28 cellular contexts compared by ENCODE assay signal in genomic region chr5:83507431-83507830, GRCh38. TPM values are rescaled to one million over a fixed set of nuclear protein-coding genes. Genes with fewer than 3 reads are reported as not detected.
"Had no signal": no experiment of that assay in that cellular context is flagged by ENCODE, and none has a peak within 500 bp of the region (broad histone marks: within the 10 kb centered on the region; RNA-seq: fewer than 3 reads in every experiment).

No MANE protein-coding gene starts in this region.

- ATAC-seq: activated CD8-positive, alpha-beta T cell treated with anti-CD3 and anti-CD28 coated beads for 36 hours; activated T-cell treated with anti-CD3 and anti-CD28 coated beads, Interleukin-2, amount 50 U/mL, for 4 hours; activated T-helper 17 cell treated with anti-CD3 and anti-CD28 coated beads, Interleukin-2, amount 50 U/mL, for 72 hours; effector memory CD8-positive, alpha-beta T cell; heart right ventricle; stimulated activated naive B cell treated with anti-CD40 and anti-IgM and Interleukin-4, amounts not matched to agents 10 μg/mL and 1 μg/mL and 100 μg/mL, for 72 hours had no signal

- H3K36me3 ChIP-seq: breast epithelium, right atrium auricular region, suprapubic skin had no signal

- H3K27ac Mint-ChIP-seq: activated B cell treated with CpG ODN at 0.5 μM for 24 hours; activated CD8-positive, alpha-beta T cell treated with anti-CD3 and anti-CD28 coated beads for 36 hours; activated T-helper 17 cell treated with anti-CD3 and anti-CD28 coated beads, Interleukin-2, amount 50 U/mL, for 72 hours; effector memory CD8-positive, alpha-beta T cell; naive B cell; stimulated activated naive B cell treated with anti-CD40 and anti-IgM and Interleukin-4, amounts not matched to agents 10 μg/mL and 1 μg/mL and 100 μg/mL, for 72 hours; T-helper 2 cell treated with Interferon-gamma antibody and Interleukin-4, amounts not matched to agents 5 μg/mL and 100 μg/mL, for 36 hours had no signal

- H3K9me3 Mint-ChIP-seq: activated T-helper 17 cell treated with anti-CD3 and anti-CD28 coated beads, Interleukin-2, amount 50 U/mL, for 72 hours; effector memory CD8-positive, alpha-beta T cell had no signal

- H3K9ac ChIP-seq: parathyroid adenoma had no signal

- H3K4me3 ChIP-seq: breast epithelium, dorsolateral prefrontal cortex, heart right ventricle, left ventricle myocardium inferior, right atrium auricular region, suprapubic skin, tibial nerve had no signal

- H3K9me3 ChIP-seq: heart right ventricle, left ventricle myocardium inferior, right atrium auricular region, suprapubic skin, tibial nerve had no signal

- DNase-seq: activated B cell treated with CpG ODN at 0.5 μM for 24 hours; activated CD4-positive, alpha-beta T cell treated with anti-CD3 and anti-CD28 coated beads, Interleukin-2, amount 50 U/mL, for 1 hour; activated CD8-positive, alpha-beta T cell treated with anti-CD3 and anti-CD28 coated beads for 36 hours; activated gamma-delta T cell treated with Interleukin-2 at 50 U/mL for 16 hours; activated naive CD4-positive, alpha-beta T cell treated with anti-CD3 and anti-CD28 coated beads, Interleukin-2, amount 50 U/mL, for 16 hours; activated T-cell treated with anti-CD3 and anti-CD28 coated beads, Interleukin-2, amount 50 U/mL, for 4 hours; amygdala; dorsolateral prefrontal cortex; effector memory CD8-positive, alpha-beta T cell; erythroblast; foreskin fibroblast; heart right ventricle; islet precursor cell; left ventricle myocardium inferior; naive B cell; nucleus accumbens; stimulated activated CD4-positive, alpha-beta T cell treated with anti-CD3 and anti-CD28 coated beads, Interleukin-15, amount 100 ng/mL, for 24 hours; stimulated activated CD4-positive, alpha-beta T cell treated with anti-CD3 and anti-CD28 coated beads, Interleukin-2, amount 100 ng/mL, for 24 hours; stimulated activated naive B cell treated with anti-CD40 and anti-IgM and Interleukin-4, amounts not matched to agents 10 μg/mL and 1 μg/mL and 100 μg/mL, for 72 hours; T-helper 1 cell had no signal

- H3K4me1 ChIP-seq: breast epithelium, parathyroid adenoma had no signal

- H3K4me3 Mint-ChIP-seq: activated B cell treated with CpG ODN at 0.5 μM for 24 hours; activated CD8-positive, alpha-beta T cell treated with anti-CD3 and anti-CD28 coated beads for 36 hours; activated T-cell treated with anti-CD3 and anti-CD28 coated beads, Interleukin-2, amount 50 U/mL, for 4 hours; activated T-helper 17 cell treated with anti-CD3 and anti-CD28 coated beads, Interleukin-2, amount 50 U/mL, for 72 hours; effector memory CD8-positive, alpha-beta T cell; naive B cell; neural crest cell; stimulated activated naive B cell treated with anti-CD40 and anti-IgM and Interleukin-4, amounts not matched to agents 10 μg/mL and 1 μg/mL and 100 μg/mL, for 72 hours; T-helper 2 cell treated with Interferon-gamma antibody and Interleukin-4, amounts not matched to agents 5 μg/mL and 100 μg/mL, for 36 hours had no signal

- H3K36me3 Mint-ChIP-seq: naive B cell; stimulated activated naive B cell treated with anti-CD40 and anti-IgM and Interleukin-4, amounts not matched to agents 10 μg/mL and 1 μg/mL and 100 μg/mL, for 72 hours had no signal

- H3K27me3 Mint-ChIP-seq: activated B cell treated with CpG ODN at 0.5 μM for 24 hours had no signal

- H2AFZ ChIP-seq: parathyroid adenoma had no signal

- H3K27ac ChIP-seq: breast epithelium, dorsolateral prefrontal cortex, heart right ventricle, left ventricle myocardium inferior, parathyroid adenoma, right atrium auricular region, suprapubic skin, tibial nerve had no signal

- H3K79me2 ChIP-seq: parathyroid adenoma had no signal

- H3K27me3 ChIP-seq: breast epithelium, heart right ventricle, right atrium auricular region, suprapubic skin, tibial nerve had no signal

- H3K4me1 Mint-ChIP-seq: activated B cell treated with CpG ODN at 0.5 μM for 24 hours; activated T-helper 17 cell treated with anti-CD3 and anti-CD28 coated beads, Interleukin-2, amount 50 U/mL, for 72 hours; naive B cell; stimulated activated naive B cell treated with anti-CD40 and anti-IgM and Interleukin-4, amounts not matched to agents 10 μg/mL and 1 μg/mL and 100 μg/mL, for 72 hours had no signal

RNA-seq across cellular contexts. Expression of gene VCAN, which starts 35.9 kb away (rescaled TPM):
- total RNA-seq: activated CD8-positive, alpha-beta T cell treated with anti-CD3 and anti-CD28 coated beads for 36 hours had no signal
